ENCODE assay signal across 10 cellular contexts in the genomic region with DNA sequence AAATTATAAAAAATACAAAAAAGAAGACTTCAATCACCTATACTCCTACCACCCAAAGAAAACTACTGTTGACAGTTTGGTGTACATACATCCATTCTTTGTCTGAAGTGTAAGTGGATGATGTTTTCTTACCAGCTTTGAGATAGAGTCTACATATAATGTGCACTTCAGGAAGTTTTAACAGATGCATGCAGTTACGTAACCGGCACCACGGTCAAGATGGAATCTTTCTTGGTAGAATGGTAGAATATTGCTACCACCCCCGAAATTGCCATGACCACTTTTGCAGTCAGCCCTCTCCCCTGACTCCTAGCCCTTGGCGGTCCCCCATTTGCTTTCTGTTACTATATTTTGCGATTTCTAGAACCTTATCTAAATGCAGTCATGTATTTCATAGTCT. TPM values are rescaled to one million over a fixed set of nuclear protein-coding genes. Genes with fewer than 3 reads are reported as not detected.
A peak's percentile ranks its signal among the peaks of the same experiment; 100 is the strongest.
DNase-seq lines count a peak whose midpoint lies in the region; ATAC-seq, FAIRE-seq and TF ChIP-seq lines count a peak whose summit lies in the region.
"Had no signal": no experiment of that assay in that cellular context is flagged by ENCODE, and none has a peak within 500 bp of the region (broad histone marks: within the 10 kb centered on the region; RNA-seq: fewer than 3 reads in every experiment).

No MANE protein-coding gene starts in this region.

- DNase-seq in BJ (ENCODE audit: low read depth) (no peak), H9 (no peak), mesenchymal stem cell (no peak), foreskin keratinocyte (no peak), HT-29 (ENCODE audit: low spot score) (no peak), HTR-8/SVneo (ENCODE audit: insufficient read length, low spot score) (no peak)
- no peak for DNase-seq in activated T-helper 1 cell treated with anti-CD3 and anti-CD28 coated beads, Interleukin-12 subunit alpha, Interleukin-12 subunit beta, Interleukin-2, Interleukin-4 antibody, amounts not matched to agents 30 ng/mL and 10 ng/mL and 1 ng/mL, durations not matched to agents 14 hours and 24 hours and 36 hours (ENCODE audit: low spot score)
- DNase-seq: NCI-H226; stimulated activated CD4-positive, alpha-beta T cell treated with anti-CD3 and anti-CD28 coated beads, Interleukin-2, amount 100 ng/mL, for 24 hours had no signal

- peaks cover 30 to 38% (median 36%) of the 10 kb centered on the region in 3 experiments for H3K36me3 Mint-ChIP-seq in H9 (ENCODE audit: insufficient read depth in 1 of 3, low read depth in 3 of 3)
- peaks cover 32% of the 10 kb centered on the region for H3K36me3 Mint-ChIP-seq in activated T-helper 1 cell treated with anti-CD3 and anti-CD28 coated beads, Interleukin-12 subunit alpha, Interleukin-12 subunit beta, Interleukin-2, Interleukin-4 antibody, amounts not matched to agents 30 ng/mL and 10 ng/mL and 1 ng/mL, durations not matched to agents 14 hours and 24 hours and 36 hours (ENCODE audit: low read depth)

- H2BK20ac ChIP-seq in H9 (ENCODE audit: low read depth, low read length, poor library complexity, severe bottlenecking) = no peak overlapping the region

- H3K27ac ChIP-seq in H9 (ENCODE audit: insufficient read length, low read depth, low read length) (no peak overlapping the region), mesenchymal stem cell (ENCODE audit: low read length, poor library complexity, severe bottlenecking) (no peak overlapping the region), foreskin keratinocyte (no peak overlapping the region)

- no CpG with 5 or more reads among the region's 6 CpGs for whole genome bisulfite sequencing in H9 (ENCODE audit: extremely low coverage, insufficient read length, low lambda C conversion rate)
- 94% methylated on average over 4 of the region's 6 CpGs for WGBS in mesenchymal stem cell

- intact Hi-C loops in activated T-helper 1 cell treated with anti-CD3 and anti-CD28 coated beads, Interleukin-12 subunit alpha, Interleukin-12 subunit beta, Interleukin-2, Interleukin-4 antibody, amounts not matched to agents 30 ng/mL and 10 ng/mL and 1 ng/mL, durations not matched to agents 14 hours and 24 hours and 36 hours (cut with micrococcal nuclease) = loop anchor here (2.0 kb wide), 1 partner anchor 280 kb away; a partner anchor contains a TSS

- peaks cover 6% of the 10 kb centered on the region for H3K23me2 ChIP-seq in H9 (ENCODE audit: insufficient read length, low read depth, low read length, poor library complexity, severe bottlenecking)

- H2BK12ac ChIP-seq in H9 (ENCODE audit: insufficient read length, low read depth, low read length) = no peak overlapping the region
- no peak overlapping the region for H2BK12ac ChIP-seq in mesenchymal stem cell (ENCODE audit: low read length in 2 of 2)

- H3K4me3 Mint-ChIP-seq in H9 = peak overlapping the region; percentile 73 to 91
- H3K4me3 Mint-ChIP-seq in activated T-helper 1 cell treated with anti-CD3 and anti-CD28 coated beads, Interleukin-12 subunit alpha, Interleukin-12 subunit beta, Interleukin-2, Interleukin-4 antibody, amounts not matched to agents 30 ng/mL and 10 ng/mL and 1 ng/mL, durations not matched to agents 14 hours and 24 hours and 36 hours = peak overlapping the region; percentile 89

- no peak overlapping the region for H3T11ph ChIP-seq in H9 (ENCODE audit: low read length)

- H3K79me2 ChIP-seq in H9 (ENCODE audit: insufficient read depth, low read length) = peaks cover 65% of the 10 kb centered on the region

- no peak overlapping the region for H3K18ac ChIP-seq in H9 (ENCODE audit: insufficient read length, low read depth, low read length)
- H3K18ac ChIP-seq in mesenchymal stem cell (ENCODE audit: low read depth in 1 of 2, low read length in 2 of 2) = no peak overlapping the region

- H3K27me3 ChIP-seq in BJ (ENCODE audit: control insufficient read depth, insufficient read depth, low read length) (no peaks in the 10 kb centered on the region), H9 (ENCODE audit: insufficient read depth, low read length) (no peaks in the 10 kb centered on the region), mesenchymal stem cell (ENCODE audit: control insufficient read depth in 1 of 2, insufficient read depth in 1 of 2, low read length in 2 of 2) (no peaks in the 10 kb centered on the region), foreskin keratinocyte (no peaks in the 10 kb centered on the region)

- POLR2A ChIA-PET in BJ (lab: Charles Lee) = no interaction called here

- no peaks in the 10 kb centered on the region for H4K20me1 ChIP-seq in H9 (ENCODE audit: control insufficient read depth, insufficient read depth, insufficient read length)

- H4K91ac ChIP-seq in H9 (ENCODE audit: insufficient read length, low read depth, low read length) = no peak overlapping the region
- no peak overlapping the region for H4K91ac ChIP-seq in mesenchymal stem cell (ENCODE audit: low read length)

- H2AK5ac ChIP-seq in H9 (ENCODE audit: insufficient read length, low read length) (no peak overlapping the region), mesenchymal stem cell (ENCODE audit: low read length, severe bottlenecking) (no peak overlapping the region)

- H2BK15ac ChIP-seq in H9 (ENCODE audit: low read depth, low read length) (no peak overlapping the region), mesenchymal stem cell (ENCODE audit: low read depth, poor library complexity, severe bottlenecking) (no peak overlapping the region)

- H3K23ac ChIP-seq in H9 (ENCODE audit: insufficient read length, low read depth, low read length) (no peak overlapping the region), mesenchymal stem cell (ENCODE audit: low read length in 2 of 2) (no peak overlapping the region)

- H4K5ac ChIP-seq in H9 (ENCODE audit: insufficient read length, low read depth, low read length) = no peak overlapping the region

- H3K4me2 ChIP-seq in H9 (ENCODE audit: insufficient read depth, insufficient read length, low read length) = peak overlapping the region; percentile 66
- peak overlapping the region; percentile 1 for H3K4me2 ChIP-seq in mesenchymal stem cell (ENCODE audit: low read length, poor library complexity, severe bottlenecking)

- no peaks in the 10 kb centered on the region for H3K9me3 Mint-ChIP-seq in H9
- H3K9me3 Mint-ChIP-seq in activated T-helper 1 cell treated with anti-CD3 and anti-CD28 coated beads, Interleukin-12 subunit alpha, Interleukin-12 subunit beta, Interleukin-2, Interleukin-4 antibody, amounts not matched to agents 30 ng/mL and 10 ng/mL and 1 ng/mL, durations not matched to agents 14 hours and 24 hours and 36 hours = no peaks in the 10 kb centered on the region

- CTCF ChIA-PET in BJ (lab: Yijun Ruan, JAX) = no interaction called here

- H3K27ac Mint-ChIP-seq in H9 = peak overlapping the region in 1 of 3 experiments; percentile 9; a peak in 1 of 7 replicates
- H3K27ac Mint-ChIP-seq in activated T-helper 1 cell treated with anti-CD3 and anti-CD28 coated beads, Interleukin-12 subunit alpha, Interleukin-12 subunit beta, Interleukin-2, Interleukin-4 antibody, amounts not matched to agents 30 ng/mL and 10 ng/mL and 1 ng/mL, durations not matched to agents 14 hours and 24 hours and 36 hours = peak overlapping the region; percentile 5

- H3K79me1 ChIP-seq in H9 (ENCODE audit: insufficient read depth, low read depth, low read length, poor library complexity, severe bottlenecking) = peaks cover 2% of the 10 kb centered on the region
- peaks cover 5% of the 10 kb centered on the region for H3K79me1 ChIP-seq in mesenchymal stem cell (replicated peaks; ENCODE audit: low read length, poor library complexity, severe bottlenecking)

- H3K14ac ChIP-seq in H9 (ENCODE audit: insufficient read depth, low read length) (no peak overlapping the region), mesenchymal stem cell (ENCODE audit: low read length in 2 of 2) (no peak overlapping the region)

- H3K4me1 Mint-ChIP-seq in H9 = peaks cover 26 to 35% of the 10 kb centered on the region in 2 experiments
- peaks cover 54% of the 10 kb centered on the region for H3K4me1 Mint-ChIP-seq in activated T-helper 1 cell treated with anti-CD3 and anti-CD28 coated beads, Interleukin-12 subunit alpha, Interleukin-12 subunit beta, Interleukin-2, Interleukin-4 antibody, amounts not matched to agents 30 ng/mL and 10 ng/mL and 1 ng/mL, durations not matched to agents 14 hours and 24 hours and 36 hours (ENCODE audit: low read depth)

- no peaks in the 10 kb centered on the region for H3K27me3 Mint-ChIP-seq in H9 (ENCODE audit: low read depth)
- H3K27me3 Mint-ChIP-seq in activated T-helper 1 cell treated with anti-CD3 and anti-CD28 coated beads, Interleukin-12 subunit alpha, Interleukin-12 subunit beta, Interleukin-2, Interleukin-4 antibody, amounts not matched to agents 30 ng/mL and 10 ng/mL and 1 ng/mL, durations not matched to agents 14 hours and 24 hours and 36 hours (ENCODE audit: insufficient read depth) = no peaks in the 10 kb centered on the region

- H3K9me3 ChIP-seq in H9 (ENCODE audit: control insufficient read depth, low read depth, low read length) (no peaks in the 10 kb centered on the region), mesenchymal stem cell (ENCODE audit: control insufficient read depth, low read length) (no peaks in the 10 kb centered on the region)

- H3K4me3 ChIP-seq in BJ (ENCODE audit: low read depth, low read length) (0 out of 2 replicates have a peak overlapping the region, but pooled peaks have one; percentile 11), mesenchymal stem cell (ENCODE audit: insufficient read depth in 1 of 2, low read depth in 1 of 2, low read length in 2 of 2) (peak overlapping the region in 1 of 2 experiments; percentile 85)

- no peak overlapping the region for H3K56ac ChIP-seq in H9 (ENCODE audit: insufficient read length, low read depth, low read length)

- H3K4ac ChIP-seq in H9 (ENCODE audit: low read depth, low read length) (no peak overlapping the region), mesenchymal stem cell (ENCODE audit: low read depth in 1 of 2, low read length in 2 of 2) (no peak overlapping the region)

- ATAC-seq in HG02973 (IDR thresholded peaks at IDR 0.05; ENCODE audit: unreplicated experiment) = no peak
- ATAC-seq in foreskin keratinocyte = no peak

- FAIRE-seq in HTR-8/SVneo (lab: Jason Lieb, UNC) = no peak

- H2BK5ac ChIP-seq in H9 (ENCODE audit: insufficient read length, low read length) = no peak overlapping the region
- H2BK5ac ChIP-seq in mesenchymal stem cell (ENCODE audit: low read depth, low read length, poor library complexity, severe bottlenecking) = no peak overlapping the region

- H3K4me1 ChIP-seq in H9 (ENCODE audit: insufficient read depth, low read length) = peaks cover under 1% of the 10 kb centered on the region; the same call in 1 of the 2 replicates
- peaks cover 16% of the 10 kb centered on the region for H3K4me1 ChIP-seq in mesenchymal stem cell (ENCODE audit: control insufficient read depth, insufficient read depth, low read depth, low read length)
- H3K4me1 ChIP-seq in foreskin keratinocyte = peaks cover 10% of the 10 kb centered on the region

- H2AFZ ChIP-seq in H9 (ENCODE audit: low read length) = no peak overlapping the region
- H2AFZ ChIP-seq in mesenchymal stem cell (ENCODE audit: low read depth, low read length) = no peak overlapping the region

- TF ChIP-seq CTCF in BJ (IDR thresholded peaks at IDR 0.05; ENCODE audit: insufficient read depth, low read depth, low read length) = no peak
- no peak for TF ChIP-seq CTCF in H9 (conservative IDR thresholded peaks at IDR 0.05)
- no peak for TF ChIP-seq CTCF in foreskin keratinocyte (conservative IDR thresholded peaks at IDR 0.05)

- H2BK120ac ChIP-seq in H9 (ENCODE audit: low read depth, low read length, poor library complexity, severe bottlenecking) (no peak overlapping the region), mesenchymal stem cell (ENCODE audit: low read depth, low read length) (no peak overlapping the region)

- H4K8ac ChIP-seq in H9 (replicated peaks; ENCODE audit: insufficient read length, low read depth, low read length) (no peak overlapping the region), mesenchymal stem cell (ENCODE audit: low read length) (no peak overlapping the region)

- H3K36me3 ChIP-seq in BJ (ENCODE audit: control insufficient read depth, insufficient read depth, low read length) = 0 out of 2 replicates have a peak, but pooled peaks cover 3% of the 10 kb centered on the region
- H3K36me3 ChIP-seq in mesenchymal stem cell (ENCODE audit: control insufficient read depth in 1 of 2, insufficient read depth in 2 of 2, low read depth in 1 of 2, low read length in 2 of 2) = peaks cover 8 to 45% of the 10 kb centered on the region in 2 experiments

- H3K9ac ChIP-seq in H9 (ENCODE audit: extremely low read depth, insufficient read length, low read length) = no peak overlapping the region
- peak overlapping the region; percentile 90 for H3K9ac ChIP-seq in mesenchymal stem cell (ENCODE audit: low read length)

RNA-seq across cellular contexts. Expression of a gene that starts 1.4 kb away (rescaled TPM):
- polyA plus RNA-seq in BJ (2011; rRNA removed) (51.5 and 67.1 TPM in 2 replicates), foreskin keratinocyte (27.3 and 31.9 TPM in 2 replicates)
- polyA minus RNA-seq in BJ (2011; rRNA and poly(A)+ RNA removed) = 35.6 and 39.4 TPM in 2 replicates
- total RNA-seq in H9 (2021) (94.7 and 97.9 TPM in 2 replicates), foreskin keratinocyte (65.1 and 66.5 TPM in 2 replicates)
- total RNA-seq in activated T-helper 1 cell treated with anti-CD3 and anti-CD28 coated beads, Interleukin-12 subunit alpha, Interleukin-12 subunit beta, Interleukin-2, Interleukin-4 antibody, amounts not matched to agents 30 ng/mL and 10 ng/mL and 1 ng/mL, durations not matched to agents 14 hours and 24 hours and 36 hours = 86.5 and 89.9 TPM in 2 replicates
- 45.5 TPM for polyA plus RNA-seq in mesenchymal stem cell (2013, experiment 1 of 2)
- polyA plus RNA-seq in mesenchymal stem cell (2013, experiment 2 of 2) = 45.2 TPM
- 184 and 200 TPM in 2 replicates for total RNA-seq in HT-29 (2014; rRNA removed; shearing (Covaris generic))

RNA-seq across cellular contexts. Expression of a gene that starts 2.4 kb away (rescaled TPM):
- polyA plus RNA-seq in BJ (2011; rRNA removed) (73.6 and 87.5 TPM in 2 replicates), foreskin keratinocyte (29.1 and 32.9 TPM in 2 replicates)
- 28.2 and 43.4 TPM in 2 replicates for polyA minus RNA-seq in BJ (2011; rRNA and poly(A)+ RNA removed)
- total RNA-seq in H9 (2021) (62.3 and 66.0 TPM in 2 replicates), foreskin keratinocyte (40.4 and 41.7 TPM in 2 replicates)
- total RNA-seq in activated T-helper 1 cell treated with anti-CD3 and anti-CD28 coated beads, Interleukin-12 subunit alpha, Interleukin-12 subunit beta, Interleukin-2, Interleukin-4 antibody, amounts not matched to agents 30 ng/mL and 10 ng/mL and 1 ng/mL, durations not matched to agents 14 hours and 24 hours and 36 hours = 71.5 and 78.9 TPM in 2 replicates
- 32.8 TPM for polyA plus RNA-seq in mesenchymal stem cell (2013, experiment 1 of 2)
- 32.5 TPM for polyA plus RNA-seq in mesenchymal stem cell (2013, experiment 2 of 2)
- total RNA-seq in HT-29 (2014; rRNA removed; shearing (Covaris generic)) = 62.4 and 69.0 TPM in 2 replicates

RNA-seq across cellular contexts. Expression of a gene that starts 52.4 kb away (rescaled TPM):
- not detected in 2 replicates for polyA plus RNA-seq in BJ (2011; rRNA removed)
- not detected in 2 replicates for polyA minus RNA-seq in BJ (2011; rRNA and poly(A)+ RNA removed)
- not detected in 2 replicates for total RNA-seq in H9 (2021)
- not detected in 2 replicates for total RNA-seq in activated T-helper 1 cell treated with anti-CD3 and anti-CD28 coated beads, Interleukin-12 subunit alpha, Interleukin-12 subunit beta, Interleukin-2, Interleukin-4 antibody, amounts not matched to agents 30 ng/mL and 10 ng/mL and 1 ng/mL, durations not matched to agents 14 hours and 24 hours and 36 hours
- not detected for polyA plus RNA-seq in mesenchymal stem cell (2013, experiment 1 of 2)
- polyA plus RNA-seq in mesenchymal stem cell (2013, experiment 2 of 2) = not detected
- total RNA-seq in foreskin keratinocyte = not detected in 2 replicates
- polyA plus RNA-seq in foreskin keratinocyte = not detected in 2 replicates
- total RNA-seq in HT-29 (2014; rRNA removed; shearing (Covaris generic)) = not detected in 2 replicates
